In the genomic region with DNA sequence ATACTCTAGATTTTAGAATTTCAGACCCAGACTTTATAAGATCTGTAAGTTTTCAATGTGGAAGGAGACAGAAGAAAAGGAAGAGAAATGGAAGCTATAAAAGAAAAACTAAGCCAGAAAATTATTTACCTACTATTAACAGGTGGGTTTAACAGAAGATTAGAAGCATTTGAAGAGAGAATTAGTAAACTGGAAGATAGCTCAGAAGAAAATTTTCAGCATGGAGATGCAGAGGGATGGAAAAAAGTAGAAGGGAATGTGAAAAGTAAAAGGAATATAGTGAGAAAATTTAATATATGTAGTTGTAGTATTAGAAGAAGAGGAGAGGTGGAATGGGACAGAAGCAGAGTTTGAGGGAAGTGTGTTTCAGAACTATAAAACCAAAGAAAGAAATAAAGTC, we compare ENCODE assay signal across 27 cellular contexts.
"Had no signal": no experiment of that assay in that cellular context is flagged by ENCODE, and none has a peak within 500 bp of the region (broad histone marks: within the 10 kb centered on the region; RNA-seq: fewer than 3 reads in every experiment).

No MANE protein-coding gene starts in this region.

- H3K4me3 ChIP-seq: colonic mucosa, esophagus muscularis mucosa, heart right ventricle, left lung, mucosa of descending colon, neural progenitor cell, prostate gland, skin epidermis, spleen, suprapubic skin, transverse colon, upper lobe of right lung, uterus had no signal

- H3K27me3 Mint-ChIP-seq: dendritic cell treated with granulocyte-macrophage colony-stimulating factor and Interleukin-4, amounts not matched to agents 40 ng/mL and 50 ng/mL, for 4 days; naive B cell; natural killer cell treated with Interleukin-12 subunit alpha and Interleukin-12 subunit beta and Interleukin-15 and Interleukin-18, amount 100 ng/mL, for 72 hours; stimulated activated naive CD8-positive, alpha-beta T cell treated with anti-CD3 and anti-CD28 coated beads, Interleukin-15, amount 100 ng/mL, for 72 hours had no signal

- H3K36me3 ChIP-seq: colonic mucosa, esophagus muscularis mucosa, prostate gland, suprapubic skin, uterus had no signal

- DNase-seq: colonic mucosa; effector CD8-positive, alpha-beta T cell; foreskin keratinocyte; glutamatergic neuron; heart right ventricle; hippocampal formation; left cardiac atrium; left lung; mesenchymal stem cell; mucosa of descending colon; naive B cell; right cardiac atrium; spleen; stimulated activated naive CD4-positive, alpha-beta T cell; stimulated activated naive CD8-positive, alpha-beta T cell treated with anti-CD3 and anti-CD28 coated beads, Interleukin-15, amount 100 ng/mL, for 72 hours; transverse colon; upper lobe of right lung; uterus had no signal

- H3K27me3 ChIP-seq: colonic mucosa, esophagus muscularis mucosa, foreskin keratinocyte, heart right ventricle, left lung, neural progenitor cell, spleen, suprapubic skin, transverse colon, upper lobe of right lung, uterus had no signal

- H3K27ac ChIP-seq: colonic mucosa, esophagus muscularis mucosa, foreskin keratinocyte, left lung, neural progenitor cell, parathyroid adenoma, prostate gland, skin epidermis, spleen, suprapubic skin, transverse colon, upper lobe of right lung, uterus had no signal

- H3K4me1 Mint-ChIP-seq: mesothelial cell of epicardium, neural progenitor cell had no signal

- H3K4me3 Mint-ChIP-seq: dendritic cell treated with granulocyte-macrophage colony-stimulating factor and Interleukin-4, amounts not matched to agents 40 ng/mL and 50 ng/mL, for 4 days; mesothelial cell of epicardium; naive B cell; neural progenitor cell; stimulated activated naive CD8-positive, alpha-beta T cell treated with anti-CD3 and anti-CD28 coated beads, Interleukin-15, amount 100 ng/mL, for 72 hours had no signal

- ATAC-seq: foreskin keratinocyte; heart right ventricle; left cardiac atrium; left lung; mucosa of descending colon; natural killer cell treated with Interleukin-12 subunit alpha and Interleukin-12 subunit beta and Interleukin-15 and Interleukin-18, amount 100 ng/mL, for 72 hours; right cardiac atrium; stimulated activated naive CD8-positive, alpha-beta T cell treated with anti-CD3 and anti-CD28 coated beads, Interleukin-15, amount 100 ng/mL, for 72 hours; upper lobe of right lung had no signal

- H3K4me1 ChIP-seq: colonic mucosa, foreskin keratinocyte, parathyroid adenoma, prostate gland, uterus had no signal

- H3K27ac Mint-ChIP-seq: dendritic cell treated with granulocyte-macrophage colony-stimulating factor and Interleukin-4, amounts not matched to agents 40 ng/mL and 50 ng/mL, for 4 days; mesothelial cell of epicardium; neural progenitor cell had no signal

- H3K9me3 ChIP-seq: colonic mucosa, prostate gland, uterus had no signal
